ENCODE assay signal across 8 cellular contexts in the genomic region with DNA sequence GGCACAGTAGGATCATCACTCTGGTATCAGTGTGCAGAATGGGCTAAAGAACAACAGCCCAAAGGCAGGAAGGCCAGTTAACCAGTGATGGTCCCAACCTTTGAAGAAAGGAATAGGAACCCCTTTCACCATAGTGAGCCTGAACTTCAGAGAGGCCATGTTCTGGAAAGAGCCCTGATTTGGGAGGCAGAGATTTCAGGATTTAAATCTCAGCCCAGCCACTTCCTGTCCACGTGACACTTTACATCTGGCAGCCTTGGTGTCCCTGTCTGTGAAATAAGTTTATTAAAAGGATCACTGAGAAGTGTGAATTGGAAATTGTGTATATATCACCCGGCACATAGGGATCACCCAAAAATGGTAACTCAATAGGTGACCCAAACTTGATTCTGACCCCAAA. TPM values are rescaled to one million over a fixed set of nuclear protein-coding genes. Genes with fewer than 3 reads are reported as not detected.
"Had no signal": no experiment of that assay in that cellular context is flagged by ENCODE, and none has a peak within 500 bp of the region (broad histone marks: within the 10 kb centered on the region; RNA-seq: fewer than 3 reads in every experiment).

No MANE protein-coding gene starts in this region.

- H2AFZ ChIP-seq: GM23338 had no signal

- H3K4me3 ChIP-seq: GM23338 had no signal

- DNase-seq: H9, HCEC 1CT had no signal

- FAIRE-seq: H1, H54, HTR-8/SVneo had no signal

- ATAC-seq: GM23338 had no signal

- H3K4me2 ChIP-seq: GM23338 had no signal

RNA-seq across cellular contexts. Expression of a gene that starts 13.0 kb away (rescaled TPM):
- total RNA-seq: H9, HT-29 had no signal
- polyA plus RNA-seq: IgD-negative memory B cell had no signal

RNA-seq across cellular contexts. Expression of a gene that starts 47.2 kb away (rescaled TPM):
- total RNA-seq: GM23338 had no signal
